ENCODE assay signal across 8 cellular contexts in the genomic region with DNA sequence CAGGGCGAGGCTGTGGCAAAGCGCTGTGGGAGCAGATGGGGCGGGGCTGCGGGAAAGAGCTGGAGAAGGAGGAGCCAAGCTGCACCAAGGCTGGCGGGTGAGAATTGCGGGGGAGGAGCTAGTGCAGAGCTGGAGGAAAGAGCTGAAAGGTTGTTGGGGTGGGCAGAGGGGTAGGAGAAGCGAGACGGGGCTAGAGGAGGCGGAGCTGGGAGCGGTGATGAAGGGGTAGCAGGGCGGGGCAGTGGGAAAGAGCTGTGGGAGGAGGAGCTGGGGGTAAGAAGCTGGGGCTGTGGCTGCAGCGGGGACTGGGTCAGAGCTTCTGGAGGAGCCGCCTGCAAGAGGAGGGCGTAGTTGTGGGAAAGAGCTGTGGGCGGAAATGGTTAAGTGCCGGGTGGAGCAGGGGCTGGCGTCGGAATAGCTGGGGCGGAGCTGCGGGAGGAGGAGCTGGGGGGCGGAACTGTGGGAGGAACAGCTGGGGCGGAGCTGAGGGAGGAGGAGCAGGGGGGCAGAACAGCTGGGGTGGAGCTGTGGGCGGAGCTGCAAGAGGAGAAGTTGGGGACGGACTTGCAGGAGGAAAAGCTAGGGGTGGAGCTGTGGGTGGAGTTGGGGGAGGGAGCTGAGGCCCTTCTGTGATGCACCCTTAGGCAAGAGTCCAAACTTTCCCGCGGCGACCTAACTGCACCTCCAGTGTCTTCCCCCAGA. TPM values are rescaled to one million over a fixed set of nuclear protein-coding genes. Genes with fewer than 3 reads are reported as not detected.
DNase-seq lines count a peak whose midpoint lies in the region; ATAC-seq lines count a peak whose summit lies in the region.

No MANE protein-coding gene starts in this region.

- H3K4me1 Mint-ChIP-seq in activated CD4-positive, alpha-beta T cell treated with anti-CD3 and anti-CD28 coated beads for 36 hours = peaks cover 3% of the 10 kb centered on the region

- peaks cover 11% of the 10 kb centered on the region; the same call in 1 of the 2 replicates for H3K9me3 ChIP-seq in BLaER1

- H4K20me1 ChIP-seq in BLaER1 = peaks cover 8% of the 10 kb centered on the region; the same call in 1 of the 2 replicates

- H3K4me1 ChIP-seq in BLaER1 = peaks cover 22% of the 10 kb centered on the region

- no peaks in the 10 kb centered on the region for H3K36me3 Mint-ChIP-seq in activated CD4-positive, alpha-beta T cell treated with anti-CD3 and anti-CD28 coated beads for 36 hours (ENCODE audit: low read depth)

- no peaks in the 10 kb centered on the region for H3K27me3 ChIP-seq in BLaER1

- intact Hi-C loops in activated CD4-positive, alpha-beta T cell treated with anti-CD3 and anti-CD28 coated beads for 36 hours (cut with DNase I, micrococcal nuclease) = no loop called here

- peak overlapping the region; percentile 61; the same call in 1 of the 2 replicates for H3K9ac ChIP-seq in BLaER1

- peak overlapping the region; percentile 66 for H3K4me3 ChIP-seq in BLaER1

- CTCF ChIA-PET in activated CD4-positive, alpha-beta T cell treated with anti-CD3 and anti-CD28 coated beads for 36 hours (lab: Charles Lee) = interaction anchor here (0.6 to 1.1 kb wide), 4 partner anchors 10 to 423 kb away, joined by 3 to 6 read pairs (median 4); a partner anchor contains a TSS

- H3K9me3 Mint-ChIP-seq in activated CD4-positive, alpha-beta T cell treated with anti-CD3 and anti-CD28 coated beads for 36 hours (ENCODE audit: low read depth) = no peaks in the 10 kb centered on the region

- peak overlapping the region; percentile 55 for H3K4me2 ChIP-seq in BLaER1

- DNase-seq in GM19238 (ENCODE audit: insufficient read length, low spot score) = peak; percentile 41
- peak; percentile 85 for DNase-seq in NCI-H510A (lab: John Stamatoyannopoulos, UW)
- peak; percentile 95 for DNase-seq in activated CD4-positive, alpha-beta T cell treated with anti-CD3 and anti-CD28 coated beads for 36 hours
- peak; percentile 96 for DNase-seq in kidney tubule cell (ENCODE audit: low spot score)
- DNase-seq in stimulated activated CD4-positive, alpha-beta T cell treated with anti-CD3 and anti-CD28 coated beads, Interleukin-1b, Interleukin-23, amount 100 ng/mL, for 1 hour (ENCODE audit: low read depth in 2 of 2) = peak; percentile 69 to 79

- peak overlapping the region; percentile 88 for H3K27ac Mint-ChIP-seq in activated CD4-positive, alpha-beta T cell treated with anti-CD3 and anti-CD28 coated beads for 36 hours

- H3K4me3 Mint-ChIP-seq in activated CD4-positive, alpha-beta T cell treated with anti-CD3 and anti-CD28 coated beads for 36 hours = peak overlapping the region; percentile 81

- H3K27ac ChIP-seq in BLaER1 (peak overlapping the region; percentile 73), cingulate gyrus (ENCODE audit: low read depth, low read length) (peak overlapping the region; percentile 85)

- peak; percentile 37 for ATAC-seq in HG03439 (IDR thresholded peaks at IDR 0.05; ENCODE audit: unreplicated experiment)
- ATAC-seq in activated CD4-positive, alpha-beta T cell treated with anti-CD3 and anti-CD28 coated beads for 36 hours = peak; percentile 57

- no peaks in the 10 kb centered on the region for H3K27me3 Mint-ChIP-seq in activated CD4-positive, alpha-beta T cell treated with anti-CD3 and anti-CD28 coated beads for 36 hours

- H3K36me3 ChIP-seq in BLaER1 = no peaks in the 10 kb centered on the region

- POLR2A ChIA-PET in activated CD4-positive, alpha-beta T cell treated with anti-CD3 and anti-CD28 coated beads for 36 hours (lab: Charles Lee) = interaction anchor here (0.7 to 3.1 kb wide), 4 partner anchors 400 to 753 kb away, joined by 3 to 30 read pairs (median 5); a partner anchor contains a TSS

RNA-seq across cellular contexts. Expression of a gene that starts 1.9 kb away (rescaled TPM):
- total RNA-seq in activated CD4-positive, alpha-beta T cell treated with anti-CD3 and anti-CD28 coated beads for 36 hours = 10 to 100 TPM; 11.5 to 27.7 TPM

RNA-seq across cellular contexts. Expression of a gene that starts 10.8 kb away (rescaled TPM):
- total RNA-seq in activated CD4-positive, alpha-beta T cell treated with anti-CD3 and anti-CD28 coated beads for 36 hours = not detected

RNA-seq across cellular contexts. Expression of a gene that starts 59.2 kb away (rescaled TPM):
- total RNA-seq in activated CD4-positive, alpha-beta T cell treated with anti-CD3 and anti-CD28 coated beads for 36 hours = not detected

Comparison
In these comparisons a context has a peak if more than half of its experiments do, and no peak if none do; other contexts are left out.
1. Peak in every context shown above with its lines: DNase-seq, ATAC-seq, H3K4me3 ChIP-seq and H3K27ac ChIP-seq.
2. DNase-seq: peak in every context shown above with its lines; median percentile 96 in kidney tubule cell; 95 in activated CD4-positive, alpha-beta T cell treated with anti-CD3 and anti-CD28 coated beads for 36 hours; 85 in NCI-H510A; 74 in stimulated activated CD4-positive, alpha-beta T cell treated with anti-CD3 and anti-CD28 coated beads, Interleukin-1b, Interleukin-23, amount 100 ng/mL, for 1 hour; 41 in GM19238.